Comparison of ENCODE assay signal across 8 cellular contexts in genomic region chrX:29775890-29776289, GRCh38.
"Had no signal": no experiment of that assay in that cellular context is flagged by ENCODE, and none has a peak within 500 bp of the region (broad histone marks: within the 10 kb centered on the region; RNA-seq: fewer than 3 reads in every experiment).

No MANE protein-coding gene starts in this region.

- H3K36me3 ChIP-seq: HAP-1 had no signal

- H2AFZ ChIP-seq: GM23248 had no signal

- H3K27ac ChIP-seq: GM23248, HL-60, KMS-11 had no signal

- H3K9ac ChIP-seq: GM23248, KMS-11 had no signal

- H3K4me2 ChIP-seq: KMS-11 had no signal

- H3K9me3 ChIP-seq: HAP-1 had no signal

- FAIRE-seq: HepG2 had no signal

- H3K4me3 ChIP-seq: GM23248, HAP-1 had no signal

- ATAC-seq: HepG2 had no signal

- DNase-seq: GM23248, GOT3, H7, KBM-7 had no signal

- H3K4me1 ChIP-seq: HAP-1 had no signal
